ENCODE assay signal across 8 cellular contexts in genomic region chr11:15101072-15101701, GRCh38. TPM values are rescaled to one million over a fixed set of nuclear protein-coding genes. Genes with fewer than 3 reads are reported as not detected.
DNase-seq lines count a peak whose midpoint lies in the region; ATAC-seq and TF ChIP-seq lines count a peak whose summit lies in the region.

No MANE protein-coding gene starts in this region.

- H2BK12ac ChIP-seq in neuronal stem cell (ENCODE audit: low read length): no peak overlapping the region

- H4K91ac ChIP-seq in neuronal stem cell (ENCODE audit: low read depth, low read length, poor library complexity): no peak overlapping the region

- no peak overlapping the region for H2BK15ac ChIP-seq in neuronal stem cell (ENCODE audit: low read length)

- peak; percentile 70 for DNase-seq in Calu3
- DNase-seq in NT2/D1 (ENCODE audit: low read depth, low spot score): peak; percentile 52
- DNase-seq in activated T-cell treated with anti-CD3 and anti-CD28 coated beads, Interleukin-2, amount 50 U/mL, for 4 hours: peak; percentile 30
- DNase-seq in fibroblast of pulmonary artery (ENCODE audit: low read depth): peak; percentile 81
- peak; percentile 57 for DNase-seq in neuronal stem cell (ENCODE audit: low spot score)
- peak in 1 of 2 donors; percentile 71 for DNase-seq in tibial artery

- H3K27me3 Mint-ChIP-seq in Calu3 (ENCODE audit: unreplicated experiment): peaks cover 46% of the 10 kb centered on the region
- H3K27me3 Mint-ChIP-seq in activated T-cell treated with anti-CD3 and anti-CD28 coated beads, Interleukin-2, amount 50 U/mL, for 4 hours (ENCODE audit: low read depth): peaks cover 19% of the 10 kb centered on the region

- H3K14ac ChIP-seq in neuronal stem cell (ENCODE audit: low read length): no peak overlapping the region

- H3K4me2 ChIP-seq in neuronal stem cell (ENCODE audit: insufficient read depth, low read length, poor library complexity, severe bottlenecking): no peak overlapping the region

- no peak overlapping the region for H3K18ac ChIP-seq in neuronal stem cell (ENCODE audit: low read length)

- H2BK120ac ChIP-seq in neuronal stem cell (ENCODE audit: low read depth, low read length): no peak overlapping the region

- ATAC-seq in GM19372 (IDR thresholded peaks at IDR 0.05; ENCODE audit: low read depth, unreplicated experiment) (peak; percentile 82), HG03469 (IDR thresholded peaks at IDR 0.05; ENCODE audit: unreplicated experiment) (peak; percentile 72)
- ATAC-seq in activated T-cell treated with anti-CD3 and anti-CD28 coated beads, Interleukin-2, amount 50 U/mL, for 4 hours: peak; percentile 62 to 72

- H2BK5ac ChIP-seq in neuronal stem cell (ENCODE audit: low read length): no peak overlapping the region

- no peak overlapping the region for H3K27ac ChIP-seq in neuronal stem cell (replicated peaks; ENCODE audit: low read length)
- no peak overlapping the region for H3K27ac ChIP-seq in tibial artery

- H4K8ac ChIP-seq in neuronal stem cell (ENCODE audit: low read depth, low read length): no peak overlapping the region

- H3K36me3 Mint-ChIP-seq in Calu3 (ENCODE audit: insufficient read depth, unreplicated experiment): no peaks in the 10 kb centered on the region
- H3K36me3 Mint-ChIP-seq in activated T-cell treated with anti-CD3 and anti-CD28 coated beads, Interleukin-2, amount 50 U/mL, for 4 hours (ENCODE audit: insufficient read depth): no peaks in the 10 kb centered on the region

- no peak overlapping the region for H3K4me3 ChIP-seq in NT2/D1 (ENCODE audit: insufficient read length, low read depth)
- H3K4me3 ChIP-seq in fibroblast of pulmonary artery (replicated peaks; ENCODE audit: low read depth, low read length): no peak overlapping the region
- H3K4me3 ChIP-seq in neuronal stem cell (ENCODE audit: low read length in 2 of 2): no peak overlapping the region
- H3K4me3 ChIP-seq in tibial artery: no peak overlapping the region

- no TSS peak for BruUV-seq in Calu3 (replicated peaks; lab: Mats Ljungman, UMichigan)

- H3K36me3 ChIP-seq in NT2/D1 (ENCODE audit: insufficient read depth, insufficient read length, low read length): no peaks in the 10 kb centered on the region
- H3K36me3 ChIP-seq in neuronal stem cell (replicated peaks in 1 of 2; ENCODE audit: control insufficient read depth in 2 of 2, insufficient read depth in 2 of 2, low read length in 2 of 2): no peaks in the 10 kb centered on the region
- H3K36me3 ChIP-seq in tibial artery: no peaks in the 10 kb centered on the region

- H3K27ac Mint-ChIP-seq in Calu3 (ENCODE audit: unreplicated experiment): no peak overlapping the region

- intact Hi-C loops in Calu3 (cut with micrococcal nuclease; ENCODE audit: unreplicated experiment) (loop anchor here (1.0 kb wide), 2 partner anchors 58 to 107 kb away; no protein-coding TSS in a partner anchor), tibial artery (cut with DNase I; ENCODE audit: low total_unique reads) (loop anchor here (2.0 kb wide), 1 partner anchor 108 kb away; no protein-coding TSS in a partner anchor)

- H3K9me3 Mint-ChIP-seq in Calu3 (ENCODE audit: low read depth, unreplicated experiment): no peaks in the 10 kb centered on the region
- H3K9me3 Mint-ChIP-seq in activated T-cell treated with anti-CD3 and anti-CD28 coated beads, Interleukin-2, amount 50 U/mL, for 4 hours: peaks cover 4% of the 10 kb centered on the region

- H3K79me1 ChIP-seq in neuronal stem cell (ENCODE audit: low read depth, low read length): no peaks in the 10 kb centered on the region

- no peak overlapping the region for H3K4ac ChIP-seq in neuronal stem cell (ENCODE audit: low read length)

- H3K23ac ChIP-seq in neuronal stem cell (ENCODE audit: low read depth, low read length, poor library complexity): no peak overlapping the region

- H3K4me3 Mint-ChIP-seq in Calu3 (ENCODE audit: low read depth, unreplicated experiment): no peak overlapping the region
- H3K4me3 Mint-ChIP-seq in activated T-cell treated with anti-CD3 and anti-CD28 coated beads, Interleukin-2, amount 50 U/mL, for 4 hours: no peak overlapping the region

- peak; percentile 88 for TF ChIP-seq CTCF in Calu3 (IDR thresholded peaks at IDR 0.05; ENCODE audit: unreplicated experiment)
- peak; percentile 98 for TF ChIP-seq CTCF in fibroblast of pulmonary artery (IDR thresholded peaks at IDR 0.05; ENCODE audit: low read length, missing control alignments)
- TF ChIP-seq CTCF in tibial artery (IDR thresholded peaks at IDR 0.05): peak; percentile 87 to 94

- H3K9ac ChIP-seq in NT2/D1 (ENCODE audit: insufficient read length, low read depth) (no peak overlapping the region), neuronal stem cell (ENCODE audit: low read depth, low read length, poor library complexity) (no peak overlapping the region)

- no peak overlapping the region for H2AK5ac ChIP-seq in neuronal stem cell (ENCODE audit: low read depth, low read length)

- H3K27me3 ChIP-seq in NT2/D1 (ENCODE audit: insufficient read depth, insufficient read length) (no peaks in the 10 kb centered on the region), neuronal stem cell (ENCODE audit: control insufficient read depth in 3 of 3, insufficient read depth in 3 of 3, low read depth in 1 of 3, low read length in 3 of 3) (no peaks in the 10 kb centered on the region), tibial artery (no peaks in the 10 kb centered on the region)

- peaks cover 7% of the 10 kb centered on the region for H3K4me1 Mint-ChIP-seq in Calu3 (ENCODE audit: low read depth, unreplicated experiment)
- H3K4me1 Mint-ChIP-seq in activated T-cell treated with anti-CD3 and anti-CD28 coated beads, Interleukin-2, amount 50 U/mL, for 4 hours (ENCODE audit: low read depth): peaks cover 2% of the 10 kb centered on the region

- no peaks in the 10 kb centered on the region for H3K9me3 ChIP-seq in NT2/D1 (ENCODE audit: insufficient read depth, low read length)
- peaks cover 0 to 2% of the 10 kb centered on the region in 2 donors for H3K9me3 ChIP-seq in neuronal stem cell (replicated peaks in 1 of 2; ENCODE audit: control insufficient read depth in 2 of 2, insufficient read depth in 1 of 2, low read depth in 1 of 2, low read length in 2 of 2)
- no peaks in the 10 kb centered on the region for H3K9me3 ChIP-seq in tibial artery

- no CpG with 5 or more reads among the region's 8 CpGs for WGBS in neuronal stem cell (ENCODE audit: extremely low coverage in 2 of 2, insufficient read length in 2 of 2, insufficient replicate concordance in 1 of 2), 2 donors

- peaks cover 2% of the 10 kb centered on the region for H3K4me1 ChIP-seq in NT2/D1 (ENCODE audit: insufficient read depth, insufficient read length)
- H3K4me1 ChIP-seq in neuronal stem cell (ENCODE audit: control insufficient read depth in 2 of 2, insufficient read depth in 1 of 2, low read depth in 1 of 2, low read length in 2 of 2): no peaks in the 10 kb centered on the region
- no peaks in the 10 kb centered on the region for H3K4me1 ChIP-seq in tibial artery

- CTCF ChIA-PET in Calu3 (lab: Charles Lee): interaction anchor here (0.6 to 2.3 kb wide), 10 partner anchors 10 to 193 kb away, joined by 3 to 14 read pairs (median 4); no protein-coding TSS in a partner anchor

- H2AFZ ChIP-seq in neuronal stem cell (ENCODE audit: low read length): peak overlapping the region; percentile 5

RNA-seq across cellular contexts. Expression of gene INSC, which starts 13.5 kb away (rescaled TPM):
- not detected in 2 replicates for total RNA-seq in Calu3 (2022)
- not detected for total RNA-seq in activated T-cell treated with anti-CD3 and anti-CD28 coated beads, Interleukin-2, amount 50 U/mL, for 4 hours
- 0.10 TPM for polyA plus RNA-seq in neuronal stem cell (2013, experiment 1 of 2)
- 0.19 TPM for polyA plus RNA-seq in neuronal stem cell (2013, experiment 2 of 2)

RNA-seq across cellular contexts. Expression of gene CALCB, which starts 27.8 kb away (rescaled TPM):
- total RNA-seq in Calu3 (2022): 1.3 TPM in 1 of 2 replicates, not detected in the other
- total RNA-seq in activated T-cell treated with anti-CD3 and anti-CD28 coated beads, Interleukin-2, amount 50 U/mL, for 4 hours: 1 to 10 TPM; 1.3 to 2.7 (median 1.4) TPM
- 1.4 TPM for polyA plus RNA-seq in neuronal stem cell (2013, experiment 1 of 2)
- polyA plus RNA-seq in neuronal stem cell (2013, experiment 2 of 2): 1.3 TPM
